7 cellular contexts compared by ENCODE assay signal in the genomic region with DNA sequence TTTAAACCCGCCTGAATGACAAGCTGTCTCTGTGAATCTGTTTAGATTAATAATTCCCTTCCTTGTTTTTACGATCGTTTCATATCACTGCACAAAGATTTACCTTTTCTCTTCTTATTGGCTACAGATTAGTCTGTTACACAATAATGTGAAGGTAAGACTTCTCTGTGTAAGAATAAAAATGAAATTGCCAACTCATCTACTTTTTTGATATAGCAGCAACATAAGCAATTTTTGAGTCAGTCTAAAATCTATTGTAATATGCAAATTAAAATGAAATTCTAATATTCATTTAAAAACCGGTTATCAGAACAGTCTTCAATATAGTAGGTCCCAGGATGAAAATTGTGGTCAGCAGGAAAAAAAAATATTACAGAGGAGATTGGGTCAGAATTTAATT.
"Had no signal": no experiment of that assay in that cellular context is flagged by ENCODE, and none has a peak within 500 bp of the region (broad histone marks: within the 10 kb centered on the region; RNA-seq: fewer than 3 reads in every experiment).

No MANE protein-coding gene starts in this region.

- FAIRE-seq: K562 had no signal

- H3K36me3 Mint-ChIP-seq: IgD-negative memory B cell had no signal

- H3K9me3 Mint-ChIP-seq: IgD-negative memory B cell had no signal

- DNase-seq: Karpas-422, KBM-7, KG1 had no signal

- H3K4me3 ChIP-seq: K562 had no signal

- H3K4me2 ChIP-seq: KMS-11 had no signal

- H3K27ac ChIP-seq: HL-60, KMS-11 had no signal

- ATAC-seq: K562 had no signal

- H3K27ac Mint-ChIP-seq: IgD-negative memory B cell had no signal

- H3K9ac ChIP-seq: KMS-11 had no signal

- H3K4me3 Mint-ChIP-seq: IgD-negative memory B cell had no signal
